Comparison of ENCODE assay signal across 3 cellular contexts in genomic region chr10:42860016-42860415, GRCh38.
DNase-seq lines count a peak whose midpoint lies in the region; TF ChIP-seq lines count a peak whose summit lies in the region.
"Not testable (repeated sequence)": the region's sequence is repeated elsewhere in the genome, so short reads cannot be mapped to it uniquely, and the experiment has no call there.

No MANE protein-coding gene starts in this region.

- H3K27ac ChIP-seq in trophoblast cell (ENCODE audit: low read depth, low read length) = not testable (repeated sequence)

- not testable (repeated sequence) for H3K23ac ChIP-seq in trophoblast cell (ENCODE audit: low read length)

- not testable (repeated sequence) for H3K4me1 ChIP-seq in trophoblast cell (ENCODE audit: control insufficient read depth in 1 of 2, insufficient read depth in 2 of 2, low read length in 2 of 2)

- H4K91ac ChIP-seq in trophoblast cell (ENCODE audit: low read depth, low read length) = not testable (repeated sequence)

- not testable (repeated sequence) for H3K79me2 ChIP-seq in trophoblast cell (ENCODE audit: control insufficient read depth, insufficient read depth, low read length, poor library complexity)

- not testable (repeated sequence) for H3K79me1 ChIP-seq in trophoblast cell (ENCODE audit: low read length)

- H3K4me2 ChIP-seq in trophoblast cell (ENCODE audit: low read length) = not testable (repeated sequence)

- not testable (repeated sequence) for H3K36me3 ChIP-seq in trophoblast cell (ENCODE audit: control insufficient read depth in 1 of 2, insufficient read depth in 2 of 2, low read length in 2 of 2)

- no CpG with 5 or more reads among the region's 11 CpGs for WGBS in trophoblast cell (ENCODE audit: extremely low coverage, insufficient coverage, insufficient read length)

- H2AFZ ChIP-seq in trophoblast cell (ENCODE audit: insufficient read depth, low read length, poor library complexity) = not testable (repeated sequence)

- H3K4ac ChIP-seq in trophoblast cell (ENCODE audit: low read depth, low read length) = not testable (repeated sequence)

- not testable (repeated sequence) for H2AK5ac ChIP-seq in trophoblast cell (ENCODE audit: low read length)

- TF ChIP-seq CTCF in osteocyte (IDR thresholded peaks at IDR 0.05) = not testable (repeated sequence)

- H3K27ac Mint-ChIP-seq in osteocyte (ENCODE audit: unreplicated experiment) = not testable (repeated sequence)

- H3K27me3 ChIP-seq in trophoblast cell (ENCODE audit: insufficient read depth, low read length) = not testable (repeated sequence)

- H3K4me1 Mint-ChIP-seq in osteocyte (ENCODE audit: unreplicated experiment) = not testable (repeated sequence)

- not testable (repeated sequence) for H3K9me3 Mint-ChIP-seq in osteocyte (ENCODE audit: unreplicated experiment)

- H3K4me3 Mint-ChIP-seq in osteocyte (ENCODE audit: unreplicated experiment) = not testable (repeated sequence)

- H3K36me3 Mint-ChIP-seq in osteocyte (ENCODE audit: unreplicated experiment) = not testable (repeated sequence)

- not testable (repeated sequence) for H2BK120ac ChIP-seq in trophoblast cell (ENCODE audit: insufficient read depth, low read length, poor library complexity)

- H4K12ac ChIP-seq in trophoblast cell (ENCODE audit: low read depth, low read length) = not testable (repeated sequence)

- not testable (repeated sequence) for H3K9me3 ChIP-seq in trophoblast cell (ENCODE audit: insufficient read depth, low read depth, low read length)

- H2BK12ac ChIP-seq in trophoblast cell (ENCODE audit: low read length) = not testable (repeated sequence)

- not testable (repeated sequence) for H3K4me3 ChIP-seq in trophoblast cell (ENCODE audit: low read depth, low read length)

- H4K8ac ChIP-seq in trophoblast cell (ENCODE audit: low read depth, low read length) = not testable (repeated sequence)

- DNase-seq in kidney tubule cell (ENCODE audit: low spot score) (peak; percentile 2), osteocyte (ENCODE audit: extremely low spot score, unreplicated experiment) (peak; percentile 66), trophoblast cell (peak; percentile 55 to 69)

- H3K14ac ChIP-seq in trophoblast cell (ENCODE audit: low read length) = not testable (repeated sequence)

- H3K18ac ChIP-seq in trophoblast cell (ENCODE audit: low read length) = not testable (repeated sequence)

- not testable (repeated sequence) for H3K9ac ChIP-seq in trophoblast cell (ENCODE audit: low read length)

- peaks cover 66% of the 10 kb centered on the region for H3K27me3 Mint-ChIP-seq in osteocyte (ENCODE audit: unreplicated experiment)

- H2BK5ac ChIP-seq in trophoblast cell (ENCODE audit: low read depth, low read length, poor library complexity) = not testable (repeated sequence)

Comparison
In these comparisons a context has a peak if more than half of its experiments do, and no peak if none do; other contexts are left out.
1. DNase-seq: peak in every context shown above with its lines; median percentile 66 in osteocyte; 62 in trophoblast cell; 2 in kidney tubule cell.